Comparison of ENCODE assay signal across 8 cellular contexts in the genomic region with DNA sequence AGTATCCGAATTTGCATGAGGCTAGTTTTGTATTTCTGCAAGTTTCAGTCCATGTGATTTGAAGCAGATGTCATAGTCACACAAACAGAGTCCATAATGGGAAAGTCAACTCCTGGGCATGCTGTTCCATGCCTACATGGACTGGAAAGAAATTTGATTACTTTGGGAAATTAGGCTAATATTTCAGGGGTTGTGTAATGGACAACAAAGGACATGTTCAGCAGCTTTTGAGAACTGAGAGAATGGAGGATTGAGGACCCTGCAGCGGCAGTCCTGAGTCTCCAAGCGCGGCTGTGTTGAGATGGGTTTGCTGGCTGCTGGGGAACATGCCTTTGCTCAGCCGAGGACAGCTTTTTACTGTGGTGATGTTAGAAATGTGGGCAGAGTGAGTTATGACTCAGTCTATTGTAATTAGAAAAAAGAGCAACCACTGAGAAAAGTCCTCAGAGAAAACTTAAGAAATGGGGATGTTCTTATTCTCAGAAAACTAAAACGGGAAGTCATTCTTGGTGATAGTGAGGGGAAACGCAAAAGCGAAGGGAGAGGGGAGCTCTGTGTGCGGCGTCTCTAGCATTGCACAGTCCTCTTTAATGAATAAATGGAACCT.
A peak's percentile ranks its signal among the peaks of the same experiment; 100 is the strongest.
DNase-seq lines count a peak whose midpoint lies in the region; ATAC-seq, FAIRE-seq and TF ChIP-seq lines count a peak whose summit lies in the region.

No MANE protein-coding gene starts in this region.

- H3K9me3 ChIP-seq in BLaER1 treated with 17β-estradiol and CSF1 and Interleukin-3, amounts not matched to agents 10 nM and 100 nM (replicated peaks in 1 of 11) = peaks cover 0 to 14% (median 0%) of the 10 kb centered on the region in 11 experiments; a peak in 5 of 22 replicates
- no peaks in the 10 kb centered on the region for H3K9me3 ChIP-seq in heart left ventricle

- POLR2A ChIA-PET in activated B cell treated with CpG ODN at 0.5 μM for 24 hours (lab: Charles Lee) = interaction anchor here (0.6 to 18.7 kb wide), 11 partner anchors 9 to 693 kb away, joined by 3 to 1007 read pairs (median 5); partner anchors contain the start of gene PTPN2

- CTCF ChIA-PET in activated B cell treated with CpG ODN at 0.5 μM for 24 hours (lab: Charles Lee) = interaction anchor here (0.6 to 3.4 kb wide), 9 partner anchors 9 to 52 kb away, joined by 3 to 17 read pairs (median 6); no protein-coding TSS in a partner anchor

- FAIRE-seq in GM19239 (lab: Jason Lieb, UNC) = peak; percentile 96
- peak; percentile 92 for FAIRE-seq in urothelium cell line (lab: Jason Lieb, UNC)

- no peaks in the 10 kb centered on the region for H3K27me3 Mint-ChIP-seq in activated B cell treated with CpG ODN at 0.5 μM for 24 hours

- intact Hi-C loops in activated B cell treated with CpG ODN at 0.5 μM for 24 hours (cut with micrococcal nuclease) = loop anchor here (1.0 kb wide), 4 partner anchors 8 to 19 kb away; no protein-coding TSS in a partner anchor
- intact Hi-C loops in heart left ventricle (cut with DNase I) = no loop called here

- H3K9ac ChIP-seq in BLaER1 treated with 17β-estradiol and CSF1 and Interleukin-3, amounts not matched to agents 10 nM and 100 nM = peak overlapping the region; percentile 10 to 69 (median 41); a peak in 16 of 22 replicates

- H3K4me2 ChIP-seq in BLaER1 treated with 17β-estradiol and CSF1 and Interleukin-3, amounts not matched to agents 10 nM and 100 nM = peak overlapping the region; percentile 71 to 92 (median 74)

- TF ChIP-seq CTCF in activated B cell treated with CpG ODN at 0.5 μM for 24 hours (IDR thresholded peaks at IDR 0.05) (no peak), heart left ventricle (IDR thresholded peaks at IDR 0.05) (no peak)

- H3K27me3 ChIP-seq in BLaER1 treated with 17β-estradiol and CSF1 and Interleukin-3, amounts not matched to agents 10 nM and 100 nM = no peaks in the 10 kb centered on the region
- H3K27me3 ChIP-seq in heart left ventricle = no peaks in the 10 kb centered on the region

- 71 to 77% (median 73%) methylated on average over 10 of the region's 10 CpGs for WGBS in heart left ventricle, 4 donors

- peaks cover 0 to 43% (median 11%) of the 10 kb centered on the region in 11 experiments; a peak in 12 of 22 replicates for H4K20me1 ChIP-seq in BLaER1 treated with 17β-estradiol and CSF1 and Interleukin-3, amounts not matched to agents 10 nM and 100 nM

- H3K4me1 Mint-ChIP-seq in activated B cell treated with CpG ODN at 0.5 μM for 24 hours = peaks cover 49% of the 10 kb centered on the region

- DNase-seq in GM19239 (ENCODE audit: insufficient read length, low spot score) (no peak), activated B cell treated with CpG ODN at 0.5 μM for 24 hours (no peak), heart left ventricle (no peak), urothelium cell line (ENCODE audit: low spot score) (peak; percentile 90), NCI-H187 treated with DMSO at 0.1 percent for 48 hours (lab: John Stamatoyannopoulos, UW) (no peak), foreskin melanocyte (no peak)

- no peak for TF ChIP-seq POLR2A in heart left ventricle (IDR thresholded peaks at IDR 0.05)

- no peaks in the 10 kb centered on the region for H3K9me3 Mint-ChIP-seq in activated B cell treated with CpG ODN at 0.5 μM for 24 hours

- no peaks in the 10 kb centered on the region for H3K36me3 Mint-ChIP-seq in activated B cell treated with CpG ODN at 0.5 μM for 24 hours (ENCODE audit: low read depth)

- peaks cover 56 to 87% (median 71%) of the 10 kb centered on the region in 10 experiments for H3K4me1 ChIP-seq in BLaER1 treated with 17β-estradiol and CSF1 and Interleukin-3, amounts not matched to agents 10 nM and 100 nM
- peaks cover 0 to 45% (median 16%) of the 10 kb centered on the region in 12 donors for H3K4me1 ChIP-seq in heart left ventricle

- H3K4me3 ChIP-seq in BLaER1 treated with 17β-estradiol and CSF1 and Interleukin-3, amounts not matched to agents 10 nM and 100 nM = peak overlapping the region in 2 of 10 experiments; percentile 29 to 32; a peak in 4 of 20 replicates
- peak overlapping the region in 1 of 12 donors; percentile 24 for H3K4me3 ChIP-seq in heart left ventricle

- ATAC-seq in HG03280 (IDR thresholded peaks at IDR 0.05; ENCODE audit: unreplicated experiment) = peak; percentile 79
- ATAC-seq in activated B cell treated with CpG ODN at 0.5 μM for 24 hours (ENCODE audit: low read depth) = peak; percentile 86
- ATAC-seq in heart left ventricle = peak; percentile 28 to 64 (median 59)

- peak overlapping the region; percentile 28 to 76 (median 48); a peak in 19 of 22 replicates for H3K27ac ChIP-seq in BLaER1 treated with 17β-estradiol and CSF1 and Interleukin-3, amounts not matched to agents 10 nM and 100 nM
- H3K27ac ChIP-seq in heart left ventricle = peak overlapping the region in 3 of 12 donors; percentile 15 to 86 (median 31)

- H3K36me3 ChIP-seq in BLaER1 treated with 17β-estradiol and CSF1 and Interleukin-3, amounts not matched to agents 10 nM and 100 nM = peaks cover 0 to 20% (median 7%) of the 10 kb centered on the region in 11 experiments; a peak in 9 of 22 replicates
- no peaks in the 10 kb centered on the region for H3K36me3 ChIP-seq in heart left ventricle

- H3K27ac Mint-ChIP-seq in activated B cell treated with CpG ODN at 0.5 μM for 24 hours = peak overlapping the region; percentile 86

- H3K4me3 Mint-ChIP-seq in activated B cell treated with CpG ODN at 0.5 μM for 24 hours = peak overlapping the region; percentile 68
